Comparison of ENCODE assay signal across 8 cellular contexts in the genomic region with DNA sequence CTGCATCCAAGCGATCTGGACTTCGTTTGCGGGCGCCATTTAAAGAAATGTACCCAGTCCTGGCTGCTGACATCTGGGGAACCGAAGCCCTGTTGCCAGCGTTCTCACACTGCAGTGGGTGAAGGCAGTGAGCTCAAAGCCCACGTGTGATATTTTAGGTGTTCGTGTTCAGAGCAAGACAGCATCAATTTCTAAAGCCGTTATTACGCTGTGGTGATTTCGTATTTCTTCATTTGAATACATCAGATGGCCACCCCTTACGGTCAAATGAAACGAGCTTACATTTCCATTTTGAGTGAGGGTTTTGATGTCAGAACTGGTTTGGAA. TPM values are rescaled to one million over a fixed set of nuclear protein-coding genes. Genes with fewer than 3 reads are reported as not detected.
DNase-seq lines count a peak whose midpoint lies in the region; ATAC-seq and TF ChIP-seq lines count a peak whose summit lies in the region.

No MANE protein-coding gene starts in this region.

- no peaks in the 10 kb centered on the region for H3K9me3 Mint-ChIP-seq in activated T-helper 17 cell treated with anti-CD3 and anti-CD28 coated beads, Interleukin-2, amount 50 U/mL, for 72 hours

- H3K4me3 Mint-ChIP-seq in activated T-helper 17 cell treated with anti-CD3 and anti-CD28 coated beads, Interleukin-2, amount 50 U/mL, for 72 hours = peak overlapping the region; percentile 69

- no peak overlapping the region for H3K27ac Mint-ChIP-seq in activated T-helper 17 cell treated with anti-CD3 and anti-CD28 coated beads, Interleukin-2, amount 50 U/mL, for 72 hours

- H3K36me3 ChIP-seq in HAP-1 (replicated peaks) (no peaks in the 10 kb centered on the region), suprapubic skin (no peaks in the 10 kb centered on the region)

- H3K4me3 ChIP-seq in HAP-1 (peak overlapping the region; percentile 44), suprapubic skin (peak overlapping the region; percentile 91)

- no peak for TF ChIP-seq CTCF in suprapubic skin (IDR thresholded peaks at IDR 0.05)

- peaks cover 7% of the 10 kb centered on the region for H3K27me3 Mint-ChIP-seq in activated T-helper 17 cell treated with anti-CD3 and anti-CD28 coated beads, Interleukin-2, amount 50 U/mL, for 72 hours

- H3K9me3 ChIP-seq in HAP-1 (no peaks in the 10 kb centered on the region), suprapubic skin (no peaks in the 10 kb centered on the region)

- H3K4me1 ChIP-seq in HAP-1 = peaks cover 14% of the 10 kb centered on the region
- peaks cover 28% of the 10 kb centered on the region for H3K4me1 ChIP-seq in suprapubic skin

- peak; percentile 12 for ATAC-seq in activated T-helper 17 cell treated with anti-CD3 and anti-CD28 coated beads, Interleukin-2, amount 50 U/mL, for 72 hours (replicated peaks)

- TF ChIP-seq POLR2A in suprapubic skin (IDR thresholded peaks at IDR 0.05) = no peak

- H3K27ac ChIP-seq in suprapubic skin = peak overlapping the region; percentile 99

- 8% methylated on average over 13 of the region's 13 CpGs for WGBS in suprapubic skin

- H3K27me3 ChIP-seq in HAP-1 (ENCODE audit: low read depth) (no peaks in the 10 kb centered on the region), suprapubic skin (no peaks in the 10 kb centered on the region)

- H3K4me1 Mint-ChIP-seq in activated T-helper 17 cell treated with anti-CD3 and anti-CD28 coated beads, Interleukin-2, amount 50 U/mL, for 72 hours = no peaks in the 10 kb centered on the region

- H3K36me3 Mint-ChIP-seq in activated T-helper 17 cell treated with anti-CD3 and anti-CD28 coated beads, Interleukin-2, amount 50 U/mL, for 72 hours (ENCODE audit: low read depth) = no peaks in the 10 kb centered on the region

- TF ChIP-seq EP300 in suprapubic skin (IDR thresholded peaks at IDR 0.05) = no peak

- in situ Hi-C loops in ACHN (cut with HindIII; ENCODE audit: low pct_ligation_motif_present, low pct_unique_long_range_greater_than_20kb, low sequenced_read_pairs) (no loop called here), HAP-1 (cut with MboI; ENCODE audit: low sequenced_read_pairs) (no loop called here), KBM-7 (cut with MboI; ENCODE audit: low pct_unique_long_range_greater_than_20kb, low sequenced_read_pairs) (loop anchor here (25.0 kb wide), 1 partner anchor 380 kb away; no protein-coding TSS in a partner anchor)

- peak; percentile 13 for DNase-seq in ACHN
- no peak for DNase-seq in HAP-1 (ENCODE audit: low spot score in 2 of 2)
- peak; percentile 61 for DNase-seq in inferior parietal cortex (ENCODE audit: extremely low spot score)
- no peak for DNase-seq in suprapubic skin (ENCODE audit: low spot score in 2 of 2)
- DNase-seq in NOMO-1 treated with DMSO at 0.1 percent for 48 hours (lab: John Stamatoyannopoulos, UW; ENCODE audit: unreplicated experiment) = no peak
- DNase-seq in ureter (ENCODE audit: low spot score) = no peak
- no peak for DNase-seq in KBM-7

RNA-seq across cellular contexts. Expression of gene C4orf36, which starts 0.4 kb away (rescaled TPM):
- not detected for total RNA-seq in activated T-helper 17 cell treated with anti-CD3 and anti-CD28 coated beads, Interleukin-2, amount 50 U/mL, for 72 hours
- 1 to 10 TPM in 2 of 4 donors, under 1 TPM in 1, not detected in 1; 0.83 to 2.4 (median 1.4) TPM for total RNA-seq in suprapubic skin
- 2.1 TPM for total RNA-seq in ureter

RNA-seq across cellular contexts. Expression of gene AFF1, which starts 42.2 kb away (rescaled TPM):
- total RNA-seq in activated T-helper 17 cell treated with anti-CD3 and anti-CD28 coated beads, Interleukin-2, amount 50 U/mL, for 72 hours = 10 to 100 TPM; 64.2 to 80.5 TPM
- 100 to 1,000 TPM in 2 of 4 donors, 10 to 100 TPM in 2; 67.2 to 175 (median 103) TPM for total RNA-seq in suprapubic skin
- total RNA-seq in ureter = 194 TPM

RNA-seq across cellular contexts. Expression of gene SLC10A6, which starts 43.4 kb away (rescaled TPM):
- not detected for total RNA-seq in activated T-helper 17 cell treated with anti-CD3 and anti-CD28 coated beads, Interleukin-2, amount 50 U/mL, for 72 hours
- 100 to 1,000 TPM in 2 of 4 donors, 10 to 100 TPM in 2; 60.7 to 113 (median 98.3) TPM for total RNA-seq in suprapubic skin
- 1.6 TPM for total RNA-seq in ureter

Comparison
In these comparisons a context has a peak if more than half of its experiments do, and no peak if none do; other contexts are left out.
1. DNase-seq: peak in ACHN (single experiment) and inferior parietal cortex (single experiment); none in HAP-1 (0 of 2), suprapubic skin (0 of 2), NOMO-1 treated with DMSO at 0.1 percent for 48 hours (single experiment), ureter (single experiment) and KBM-7 (single experiment).
2. RNA of gene SLC10A6, which starts 43.4 kb away (total RNA-seq): 60.7 to 113 TPM in suprapubic skin; 1.6 TPM in ureter (single experiment) and not detected in activated T-helper 17 cell treated with anti-CD3 and anti-CD28 coated beads, Interleukin-2, amount 50 U/mL, for 72 hours; every median in the first group is over 10 times any median in the second.